ENCODE assay signal across 16 cellular contexts in the genomic region with DNA sequence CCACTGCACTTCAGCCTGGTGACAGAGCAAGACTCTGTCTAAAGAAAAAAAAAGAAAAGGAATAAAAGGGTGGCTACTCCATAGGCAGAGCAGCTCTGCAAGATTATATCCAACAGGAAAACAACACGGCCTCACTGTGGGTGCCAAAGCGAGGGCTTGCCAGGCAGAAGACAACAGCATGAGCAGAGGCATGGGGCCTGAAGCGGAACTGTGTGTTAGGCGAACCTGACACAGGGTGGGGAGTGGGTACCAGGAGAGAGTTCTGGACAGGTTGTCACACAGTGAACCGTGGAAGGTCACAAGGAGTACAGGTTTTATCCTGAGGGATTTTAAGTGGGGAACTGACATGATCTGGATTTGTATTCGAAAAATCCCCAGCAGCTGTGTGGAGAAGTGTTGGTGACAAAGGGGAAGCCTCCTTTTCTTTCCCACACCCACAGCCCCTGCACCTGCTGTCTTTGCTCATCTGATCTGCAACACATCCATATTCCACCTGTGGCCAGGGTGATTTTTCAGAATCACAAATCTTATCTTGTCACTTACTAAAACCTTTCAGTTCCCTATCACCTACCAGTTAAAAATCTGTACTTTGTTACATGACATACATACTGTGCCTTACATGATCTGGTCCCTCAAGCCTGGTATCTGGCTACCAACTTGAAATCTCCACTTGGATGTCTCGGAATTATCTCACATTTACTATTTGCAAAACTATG. TPM values are rescaled to one million over a fixed set of nuclear protein-coding genes. Genes with fewer than 3 reads are reported as not detected.
A peak's percentile ranks its signal among the peaks of the same experiment; 100 is the strongest.
DNase-seq lines count a peak whose midpoint lies in the region; ATAC-seq lines count a peak whose summit lies in the region.
"Had no signal": no experiment of that assay in that cellular context is flagged by ENCODE, and none has a peak within 500 bp of the region (broad histone marks: within the 10 kb centered on the region; RNA-seq: fewer than 3 reads in every experiment).

No MANE protein-coding gene starts in this region.

- no peak overlapping the region for H3K4me3 Mint-ChIP-seq in stimulated activated effector memory CD8-positive, alpha-beta T cell treated with anti-CD3 and anti-CD28 coated beads, Interleukin-12 subunit alpha, Interleukin-12 subunit beta, amount 100 ng/mL, for 72 hours
- H3K4me3 Mint-ChIP-seq in activated CD4-positive, alpha-beta T cell treated with anti-CD3 and anti-CD28 coated beads for 36 hours: no peak overlapping the region
- H3K4me3 Mint-ChIP-seq: neural crest cell had no signal

- peaks cover 11% of the 10 kb centered on the region for H3K4me1 Mint-ChIP-seq in stimulated activated effector memory CD8-positive, alpha-beta T cell treated with anti-CD3 and anti-CD28 coated beads, Interleukin-12 subunit alpha, Interleukin-12 subunit beta, amount 100 ng/mL, for 72 hours
- peaks cover 13% of the 10 kb centered on the region for H3K4me1 Mint-ChIP-seq in activated CD4-positive, alpha-beta T cell treated with anti-CD3 and anti-CD28 coated beads for 36 hours
- H3K4me1 Mint-ChIP-seq: neural crest cell had no signal

- no peaks in the 10 kb centered on the region for H3K36me3 ChIP-seq in GM23248 (ENCODE audit: low read depth)

- no peak overlapping the region for H3K4me2 ChIP-seq in GM23248 (ENCODE audit: unreplicated experiment)

- H3K27ac Mint-ChIP-seq in stimulated activated effector memory CD8-positive, alpha-beta T cell treated with anti-CD3 and anti-CD28 coated beads, Interleukin-12 subunit alpha, Interleukin-12 subunit beta, amount 100 ng/mL, for 72 hours: peak overlapping the region; percentile 48
- no peak overlapping the region for H3K27ac Mint-ChIP-seq in activated CD4-positive, alpha-beta T cell treated with anti-CD3 and anti-CD28 coated beads for 36 hours

- CTCF ChIA-PET in activated CD4-positive, alpha-beta T cell treated with anti-CD3 and anti-CD28 coated beads for 36 hours (lab: Charles Lee): interaction anchor here (0.7 kb wide), 1 partner anchor 18 kb away, joined by 3 read pairs; no protein-coding TSS in a partner anchor

- H3K4me3 ChIP-seq in GM23248: no peak overlapping the region
- H3K4me3 ChIP-seq: K562, SK-N-MC had no signal

- no peak overlapping the region for H3K27ac ChIP-seq in GM23248
- H3K27ac ChIP-seq: SK-N-MC had no signal

- H3K4me1 ChIP-seq in GM23248 (ENCODE audit: insufficient read depth): peaks cover 7% of the 10 kb centered on the region; the same call in 1 of the 2 replicates

- no peaks in the 10 kb centered on the region for H4K20me1 ChIP-seq in GM23248 (ENCODE audit: insufficient read depth)

- H3K79me2 ChIP-seq in GM23248 (ENCODE audit: insufficient read depth): no peaks in the 10 kb centered on the region

- POLR2A ChIA-PET in activated CD4-positive, alpha-beta T cell treated with anti-CD3 and anti-CD28 coated beads for 36 hours (lab: Charles Lee): no interaction called here

- WGBS in GM23248 (ENCODE audit: low coverage in 1 of 2, low lambda C conversion rate in 2 of 2, missing lambda C conversion rate in 2 of 2), 2 experiments: 71 to 75% methylated on average over 7 of the region's 7 CpGs

- intact Hi-C loops in activated CD4-positive, alpha-beta T cell treated with anti-CD3 and anti-CD28 coated beads for 36 hours (cut with DNase I, micrococcal nuclease): no loop called here

- no peaks in the 10 kb centered on the region for H3K36me3 Mint-ChIP-seq in stimulated activated effector memory CD8-positive, alpha-beta T cell treated with anti-CD3 and anti-CD28 coated beads, Interleukin-12 subunit alpha, Interleukin-12 subunit beta, amount 100 ng/mL, for 72 hours
- H3K36me3 Mint-ChIP-seq in activated CD4-positive, alpha-beta T cell treated with anti-CD3 and anti-CD28 coated beads for 36 hours (ENCODE audit: low read depth): no peaks in the 10 kb centered on the region

- no peak for DNase-seq in stimulated activated effector memory CD8-positive, alpha-beta T cell treated with anti-CD3 and anti-CD28 coated beads, Interleukin-12 subunit alpha, Interleukin-12 subunit beta, amount 100 ng/mL, for 72 hours (ENCODE audit: low spot score in 2 of 2)
- no peak for DNase-seq in activated CD4-positive, alpha-beta T cell treated with anti-CD3 and anti-CD28 coated beads for 36 hours
- no peak for DNase-seq in GM23248
- DNase-seq: cerebellar nuclear complex; foreskin melanocyte; NCI-H1436; NCI-H345; stimulated activated CD4-positive, alpha-beta T cell treated with anti-CD3 and anti-CD28 coated beads, Interleukin-4, amount 100 ng/mL, for 24 hours had no signal

- H2AFZ ChIP-seq in GM23248: no peak overlapping the region

- no peaks in the 10 kb centered on the region for H3K9me3 ChIP-seq in GM23248 (ENCODE audit: low read depth)

- no peaks in the 10 kb centered on the region for H3K27me3 ChIP-seq in GM23248 (replicated peaks; ENCODE audit: insufficient read depth)

- no peaks in the 10 kb centered on the region for H3K9me3 Mint-ChIP-seq in stimulated activated effector memory CD8-positive, alpha-beta T cell treated with anti-CD3 and anti-CD28 coated beads, Interleukin-12 subunit alpha, Interleukin-12 subunit beta, amount 100 ng/mL, for 72 hours
- no peaks in the 10 kb centered on the region for H3K9me3 Mint-ChIP-seq in activated CD4-positive, alpha-beta T cell treated with anti-CD3 and anti-CD28 coated beads for 36 hours (ENCODE audit: low read depth)
- H3K9me3 Mint-ChIP-seq: neural crest cell had no signal

- no peaks in the 10 kb centered on the region for H3K27me3 Mint-ChIP-seq in activated CD4-positive, alpha-beta T cell treated with anti-CD3 and anti-CD28 coated beads for 36 hours

- H3K9ac ChIP-seq in GM23248: no peak overlapping the region

- in situ Hi-C loops in GM23248 (cut with MboI): loop anchor here (10.0 kb wide), 1 partner anchor 64 kb away; no protein-coding TSS in a partner anchor

- no peaks in the 10 kb centered on the region for H3F3A ChIP-seq in GM23248 (ENCODE audit: insufficient read depth)

- no peaks in the 10 kb centered on the region for H3K9me2 ChIP-seq in GM23248 (ENCODE audit: insufficient read depth)

- ATAC-seq in GM18868 (IDR thresholded peaks at IDR 0.05; ENCODE audit: unreplicated experiment) (peak; percentile 67), GM21786 (IDR thresholded peaks at IDR 0.05; ENCODE audit: unreplicated experiment) (peak; percentile 49), HG03159 (IDR thresholded peaks at IDR 0.05; ENCODE audit: unreplicated experiment) (peak; percentile 56), HG03342 (IDR thresholded peaks at IDR 0.05; ENCODE audit: unreplicated experiment) (no peak)
- ATAC-seq in stimulated activated effector memory CD8-positive, alpha-beta T cell treated with anti-CD3 and anti-CD28 coated beads, Interleukin-12 subunit alpha, Interleukin-12 subunit beta, amount 100 ng/mL, for 72 hours: no peak
- no peak for ATAC-seq in activated CD4-positive, alpha-beta T cell treated with anti-CD3 and anti-CD28 coated beads for 36 hours
- ATAC-seq: sciatic nerve had no signal

RNA-seq across cellular contexts. Expression of a gene that starts 23.2 kb away (rescaled TPM):
- total RNA-seq in activated CD4-positive, alpha-beta T cell treated with anti-CD3 and anti-CD28 coated beads for 36 hours: 10 to 100 TPM; 55.1 to 60.4 TPM
- 11.6 and 47.7 TPM in 2 replicates for total RNA-seq in GM23248 (2014; rRNA removed; shearing (Covaris generic))
- 45.8 and 53.3 TPM in 2 replicates for polyA plus RNA-seq in GM23248 (2016; fragmentation: Nextera tagmentation; extraction: Ambion mirVana)

Comparison
In these comparisons a context has a peak if more than half of its experiments do, and no peak if none do; other contexts are left out.
1. ATAC-seq: peak in GM18868 (single experiment), GM21786 (single experiment) and HG03159 (single experiment); none in stimulated activated effector memory CD8-positive, alpha-beta T cell treated with anti-CD3 and anti-CD28 coated beads, Interleukin-12 subunit alpha, Interleukin-12 subunit beta, amount 100 ng/mL, for 72 hours (single experiment), activated CD4-positive, alpha-beta T cell treated with anti-CD3 and anti-CD28 coated beads for 36 hours (single experiment) and HG03342 (single experiment).